ENCODE assay signal across 12 cellular contexts in the genomic region with DNA sequence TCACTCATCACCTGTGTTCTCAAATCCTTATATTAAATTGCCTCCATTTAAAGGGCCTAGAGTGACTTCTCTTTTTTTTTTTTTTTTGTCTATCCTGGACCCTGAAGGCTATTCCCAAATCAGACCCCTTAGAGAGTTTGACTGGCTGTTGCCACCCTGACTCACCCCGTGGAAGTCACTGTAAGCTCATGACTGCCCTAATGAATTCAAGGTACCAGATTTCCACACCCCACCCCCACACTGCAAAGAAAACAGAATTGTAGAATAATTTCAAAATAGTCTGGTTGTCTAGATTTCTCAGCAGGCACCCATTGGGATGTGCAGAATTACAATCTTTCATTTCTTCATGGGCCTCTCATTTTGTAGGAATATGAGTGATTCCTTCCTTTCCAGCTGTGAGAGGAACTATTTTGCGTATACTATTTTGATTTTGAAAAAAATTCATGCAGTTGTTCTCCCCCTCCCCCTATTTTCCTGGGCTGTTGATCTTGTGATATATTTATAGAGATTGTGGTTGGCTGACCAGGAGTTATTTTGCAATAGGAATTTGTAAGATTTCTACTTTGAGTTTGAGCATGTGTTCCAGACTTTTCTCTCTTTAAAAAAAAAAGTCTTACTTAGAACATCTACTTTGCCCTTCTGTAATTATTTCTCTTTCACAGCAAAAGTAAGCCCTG.
A peak's percentile ranks its signal among the peaks of the same experiment; 100 is the strongest.
DNase-seq lines count a peak whose midpoint lies in the region; ATAC-seq, FAIRE-seq and TF ChIP-seq lines count a peak whose summit lies in the region.
"Had no signal": no experiment of that assay in that cellular context is flagged by ENCODE, and none has a peak within 500 bp of the region (broad histone marks: within the 10 kb centered on the region; RNA-seq: fewer than 3 reads in every experiment).

No MANE protein-coding gene starts in this region.

- intact Hi-C loops in right lobe of liver (cut with DNase I) = no loop called here

- H3K4me3 ChIP-seq in right lobe of liver = no peak overlapping the region
- H3K4me3 ChIP-seq: K562 had no signal

- no peak for TF ChIP-seq POLR2A in right lobe of liver (IDR thresholded peaks at IDR 0.05)

- ATAC-seq in right lobe of liver = peak; percentile 18 to 45 (median 34)
- no peak for ATAC-seq in GM19023 (IDR thresholded peaks at IDR 0.05; ENCODE audit: unreplicated experiment)
- no peak for ATAC-seq in GM19397 (IDR thresholded peaks at IDR 0.05; ENCODE audit: unreplicated experiment)
- ATAC-seq: K562 had no signal

- no peaks in the 10 kb centered on the region for H3K36me3 ChIP-seq in right lobe of liver

- H3K27me3 ChIP-seq in right lobe of liver = no peaks in the 10 kb centered on the region
- H3K27me3 ChIP-seq: BE2C had no signal

- WGBS in right lobe of liver (ENCODE audit: insufficient coverage, low coverage, low lambda C conversion rate, missing lambda C conversion rate) = 42% methylated on average over 2 of the region's 2 CpGs

- H3K27ac ChIP-seq in caudate nucleus (ENCODE audit: low read depth, low read length) (peak overlapping the region; percentile 30), right lobe of liver (peak overlapping the region in 1 of 3 donors; percentile 24)

- DNase-seq in A172 (ENCODE audit: low spot score) (peak; percentile 20), HTR-8/SVneo (ENCODE audit: insufficient read length, low spot score) (peak; percentile 19), caudate nucleus (lab: John Stamatoyannopoulos, UW) (no peak), right lobe of liver (peak in 1 of 3 donors; percentile 13), NCI-H1105 treated with DMSO at 0.1 percent for 48 hours (lab: John Stamatoyannopoulos, UW) (no peak)
- no peak for DNase-seq in stimulated activated CD4-positive, alpha-beta T cell treated with anti-CD3 and anti-CD28 coated beads, Interleukin-12 subunit alpha, Interleukin-12 subunit beta, amount 100 ng/mL, for 4 hours
- DNase-seq: BE2C, NCI-H526 had no signal

- H3K4me1 ChIP-seq in right lobe of liver = peaks cover 0 to 15% (median 3%) of the 10 kb centered on the region in 4 donors

- FAIRE-seq in HTR-8/SVneo (lab: Jason Lieb, UNC) = no peak
- FAIRE-seq: colon, K562 had no signal

- no peak for TF ChIP-seq CTCF in right lobe of liver (IDR thresholded peaks at IDR 0.05)

- H3K9me3 ChIP-seq in right lobe of liver = no peaks in the 10 kb centered on the region
- H3K9me3 ChIP-seq: BE2C had no signal

Comparison
In these comparisons a context has a peak if more than half of its experiments do, and no peak if none do; other contexts are left out.
1. DNase-seq: peak in A172 (single experiment) and HTR-8/SVneo (single experiment); none in caudate nucleus (0 of 61), NCI-H1105 treated with DMSO at 0.1 percent for 48 hours (single experiment) and stimulated activated CD4-positive, alpha-beta T cell treated with anti-CD3 and anti-CD28 coated beads, Interleukin-12 subunit alpha, Interleukin-12 subunit beta, amount 100 ng/mL, for 4 hours (single experiment).
2. ATAC-seq: peak in right lobe of liver (4 of 4); none in GM19023 (single experiment) and GM19397 (single experiment).